Comparison of ENCODE assay signal across 1 cellular context in the genomic region with DNA sequence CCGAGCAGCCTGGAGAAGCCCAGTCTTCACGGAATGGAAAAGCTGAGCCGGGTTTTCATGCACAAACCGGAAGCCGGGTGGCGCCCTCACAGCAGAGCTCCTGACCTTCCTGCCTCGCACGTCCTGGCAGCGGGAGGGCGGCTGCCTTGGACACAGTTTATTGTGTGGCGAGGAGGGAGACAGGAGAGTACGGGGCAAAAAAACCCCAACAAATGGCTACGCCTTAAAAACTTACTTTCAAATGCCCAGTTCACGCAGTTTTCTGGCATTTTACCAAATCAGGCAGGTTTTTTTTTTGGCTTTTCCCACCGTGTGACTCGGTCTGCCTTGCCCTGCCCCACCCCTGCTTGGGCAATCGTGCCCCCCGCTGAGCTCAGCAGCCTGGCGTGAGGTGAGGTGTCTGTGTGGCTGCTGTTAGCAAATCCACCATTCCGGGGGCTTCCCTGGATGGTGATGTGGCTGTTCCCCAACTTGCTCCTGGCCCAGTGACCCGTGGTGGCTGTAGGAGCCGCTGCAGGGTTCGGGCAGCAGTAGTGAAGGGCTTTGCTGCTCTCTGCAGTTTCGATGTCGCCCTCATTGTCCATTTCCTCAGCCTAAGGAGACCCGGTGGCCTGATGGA.
TF ChIP-seq lines count a peak whose summit lies in the region.

No MANE protein-coding gene starts in this region.

TF ChIP-seq in endothelial cell of umbilical vein, 7 proteins besides CTCF, POLR2A, EP300 and RAD21:
- TF ChIP-seq JUN (IDR thresholded peaks at IDR 0.05; ENCODE audit: borderline replicate concordance, insufficient read depth, insufficient read length, low read depth), result peak; percentile 6
TF ChIP-seq in endothelial cell of umbilical vein: peak in this region for 1; not testable (repeated sequence) for 6.
